ENCODE assay signal across 8 cellular contexts in the genomic region with DNA sequence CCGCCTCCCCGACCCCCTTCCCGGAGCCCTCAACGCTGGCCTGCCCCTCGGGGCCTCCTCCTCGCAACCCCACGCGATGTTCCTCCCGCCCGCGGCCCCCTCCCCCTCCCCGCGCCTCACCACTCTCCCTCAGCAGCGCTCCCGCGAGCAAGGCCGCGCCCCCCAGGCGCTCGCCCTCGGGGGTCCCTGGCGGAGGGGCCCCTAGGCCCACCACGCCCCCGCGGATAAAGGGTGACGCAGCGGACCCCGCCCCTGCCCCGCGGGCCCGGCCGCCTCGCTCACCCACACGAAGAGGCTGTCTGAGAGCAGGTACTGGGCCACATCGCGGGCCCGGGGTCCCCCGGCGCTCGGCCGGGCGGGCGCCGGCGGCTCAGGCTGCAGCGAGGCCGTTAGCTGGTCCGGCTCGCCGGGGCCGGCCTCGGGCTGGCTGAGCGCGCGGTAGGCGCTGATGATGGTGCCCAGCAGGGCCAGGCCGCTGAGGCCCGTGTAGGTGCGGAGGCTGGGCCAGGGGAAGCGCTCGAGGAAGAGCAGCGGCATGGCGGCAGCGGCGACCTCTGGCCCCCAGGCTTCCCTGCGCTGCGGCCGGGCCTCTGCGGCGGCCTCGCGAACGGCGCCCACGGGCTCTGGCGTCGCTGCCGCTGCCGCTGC. TPM values are rescaled to one million over a fixed set of nuclear protein-coding genes. Genes with fewer than 3 reads are reported as not detected.
A peak's percentile ranks its signal among the peaks of the same experiment; 100 is the strongest.
DNase-seq lines count a peak whose midpoint lies in the region; ATAC-seq and TF ChIP-seq lines count a peak whose summit lies in the region.

No MANE protein-coding gene starts in this region.

- H3K9ac ChIP-seq in parathyroid adenoma: peak overlapping the region; percentile 39

- peak; percentile 45 for ATAC-seq in GM18498 (IDR thresholded peaks at IDR 0.05; ENCODE audit: unreplicated experiment)
- ATAC-seq in HG02610 (IDR thresholded peaks at IDR 0.05; ENCODE audit: unreplicated experiment): peak; percentile 35

- no peaks in the 10 kb centered on the region for H3K27me3 ChIP-seq in parathyroid adenoma (ENCODE audit: control insufficient read depth, insufficient read depth, low read length)

- H3K79me2 ChIP-seq in parathyroid adenoma: peaks cover 26% of the 10 kb centered on the region

- peaks cover 16% of the 10 kb centered on the region for H3K4me1 ChIP-seq in parathyroid adenoma

- H3K9me3 ChIP-seq in parathyroid adenoma (ENCODE audit: control insufficient read depth, low read length): no peaks in the 10 kb centered on the region

- peak; percentile 52 for DNase-seq in NCI-H69 (lab: John Stamatoyannopoulos, UW)
- DNase-seq in activated T-helper 9 cell treated with anti-CD3 and anti-CD28 coated beads, Interleukin-2, amount 50 U/mL, for 16 hours (ENCODE audit: low read depth): peak; percentile 29
- peak; percentile 60 for DNase-seq in glutamatergic neuron
- DNase-seq in GM19240 (ENCODE audit: insufficient read length, low spot score): no peak
- DNase-seq in SKM-1 treated with dmso at 0.1 percent for 144 hours (lab: John Stamatoyannopoulos, UW; ENCODE audit: unreplicated experiment): no peak

- peak overlapping the region; percentile 46 for H3K27ac ChIP-seq in parathyroid adenoma

- peaks cover 2% of the 10 kb centered on the region for H3K27me3 Mint-ChIP-seq in glutamatergic neuron (ENCODE audit: unreplicated experiment)

- H3K4me2 ChIP-seq in parathyroid adenoma (ENCODE audit: low read length): peak overlapping the region; percentile 80

- H2AFZ ChIP-seq in parathyroid adenoma: peak overlapping the region; percentile 66

- peak overlapping the region; percentile 98 for H3K4me3 Mint-ChIP-seq in glutamatergic neuron (ENCODE audit: unreplicated experiment)

- peak overlapping the region; percentile 67 for H3K4me3 ChIP-seq in parathyroid adenoma (ENCODE audit: low read depth, low read length)

- peaks cover 4% of the 10 kb centered on the region for H3K9me3 Mint-ChIP-seq in glutamatergic neuron (ENCODE audit: unreplicated experiment)

- TF ChIP-seq CTCF in glutamatergic neuron (IDR thresholded peaks at IDR 0.05; ENCODE audit: partially characterized antibody, unreplicated experiment) (no peak), parathyroid adenoma (IDR thresholded peaks at IDR 0.05) (no peak)

- peak overlapping the region; percentile 76 for H3K27ac Mint-ChIP-seq in glutamatergic neuron (ENCODE audit: unreplicated experiment)

- no peaks in the 10 kb centered on the region for H3K36me3 Mint-ChIP-seq in glutamatergic neuron (ENCODE audit: unreplicated experiment)

- no peaks in the 10 kb centered on the region for H3K36me3 ChIP-seq in parathyroid adenoma (ENCODE audit: control insufficient read depth, insufficient read depth, low read length)

- H3K4me1 Mint-ChIP-seq in glutamatergic neuron (ENCODE audit: low read depth, unreplicated experiment): peaks cover 25% of the 10 kb centered on the region

RNA-seq across cellular contexts. Expression of a gene that starts 0.4 kb away (rescaled TPM):
- 69.9 TPM for total RNA-seq in glutamatergic neuron (ENCODE audit: unreplicated experiment)

RNA-seq across cellular contexts. Expression of a gene that starts 26.2 kb away (rescaled TPM):
- 135 TPM for total RNA-seq in glutamatergic neuron (ENCODE audit: unreplicated experiment)

RNA-seq across cellular contexts. Expression of a gene that starts 26.4 kb away (rescaled TPM):
- total RNA-seq in glutamatergic neuron (ENCODE audit: unreplicated experiment): 45.6 TPM

Comparison
In these comparisons a context has a peak if more than half of its experiments do, and no peak if none do; other contexts are left out.
1. DNase-seq: peak in NCI-H69 (single experiment), activated T-helper 9 cell treated with anti-CD3 and anti-CD28 coated beads, Interleukin-2, amount 50 U/mL, for 16 hours (single experiment) and glutamatergic neuron (single experiment); none in GM19240 (single experiment) and SKM-1 treated with dmso at 0.1 percent for 144 hours (single experiment).